ENCODE assay signal across 27 cellular contexts in genomic region chr3:128270559-128271492, GRCh38.
DNase-seq lines count a peak whose midpoint lies in the region; ATAC-seq, FAIRE-seq and TF ChIP-seq lines count a peak whose summit lies in the region.
"Had no signal": no experiment of that assay in that cellular context is flagged by ENCODE, and none has a peak within 500 bp of the region (broad histone marks: within the 10 kb centered on the region; RNA-seq: fewer than 3 reads in every experiment).

No MANE protein-coding gene starts in this region.

- no peak for TF ChIP-seq CTCF in esophagus muscularis mucosa (IDR thresholded peaks at IDR 0.05)
- TF ChIP-seq CTCF in pancreas (IDR thresholded peaks at IDR 0.05), result no peak
- no peak for TF ChIP-seq CTCF in GM10248 (IDR thresholded peaks at IDR 0.05; ENCODE audit: control extremely low read depth, extremely low read depth, low read depth, missing control alignments)

- no peak for FAIRE-seq in pancreas (lab: Jason Lieb, UNC)
- FAIRE-seq: endothelial cell of umbilical vein, small intestine had no signal

- TF ChIP-seq POLR2A in esophagus muscularis mucosa (IDR thresholded peaks at IDR 0.05; ENCODE audit: low read depth), result no peak

- no peaks in the 10 kb centered on the region for H3K9me3 Mint-ChIP-seq in activated naive CD4-positive, alpha-beta T cell treated with anti-CD3 and anti-CD28 coated beads, Interleukin-2, amount 50 U/mL, for 72 hours
- H3K9me3 Mint-ChIP-seq: dendritic cell treated with granulocyte-macrophage colony-stimulating factor and Interleukin-4, amounts not matched to agents 40 ng/mL and 50 ng/mL, for 4 days; stimulated activated effector memory CD8-positive, alpha-beta T cell treated with anti-CD3 and anti-CD28 coated beads, Interleukin-12 subunit alpha, Interleukin-12 subunit beta, amount 100 ng/mL, for 72 hours had no signal

- H3K27me3 ChIP-seq in esophagus muscularis mucosa (no peaks in the 10 kb centered on the region), pancreas (no peaks in the 10 kb centered on the region)
- no peaks in the 10 kb centered on the region for H3K27me3 ChIP-seq in effector memory CD4-positive, alpha-beta T cell (replicated peaks; ENCODE audit: control insufficient read depth, insufficient read depth, low read length, poor library complexity, severe bottlenecking)
- H3K27me3 ChIP-seq: BLaER1 treated with 17β-estradiol and CSF1 and Interleukin-3, amounts not matched to agents 10 nM and 100 nM; brain microvascular endothelial cell; heart right ventricle; MG63; uterus had no signal

- ATAC-seq in activated naive CD4-positive, alpha-beta T cell treated with anti-CD3 and anti-CD28 coated beads, Interleukin-2, amount 50 U/mL, for 72 hours, result no peak
- ATAC-seq in pancreas, result peak; percentile 57 to 81 (median 72)
- ATAC-seq: heart right ventricle; stimulated activated effector memory CD8-positive, alpha-beta T cell treated with anti-CD3 and anti-CD28 coated beads, Interleukin-12 subunit alpha, Interleukin-12 subunit beta, amount 100 ng/mL, for 72 hours had no signal

- CTCF ChIA-PET in GM10248 (lab: Yijun Ruan, JAX), result interaction anchor here (1.0 to 1.8 kb wide), 2 partner anchors 16 kb away, joined by 3 to 7 read pairs; no protein-coding TSS in a partner anchor

- no peak for TF ChIP-seq EP300 in esophagus muscularis mucosa (IDR thresholded peaks at IDR 0.05)

- H3K27ac Mint-ChIP-seq in activated naive CD4-positive, alpha-beta T cell treated with anti-CD3 and anti-CD28 coated beads, Interleukin-2, amount 50 U/mL, for 72 hours, result peak overlapping the region; percentile 55 to 83
- H3K27ac Mint-ChIP-seq: dendritic cell treated with granulocyte-macrophage colony-stimulating factor and Interleukin-4, amounts not matched to agents 40 ng/mL and 50 ng/mL, for 4 days had no signal

- H3K36me3 ChIP-seq in esophagus muscularis mucosa (peaks cover 0 to 30% (median 14%) of the 10 kb centered on the region in 4 donors), pancreas (no peaks in the 10 kb centered on the region)
- H3K36me3 ChIP-seq in effector memory CD4-positive, alpha-beta T cell (ENCODE audit: control insufficient read depth, insufficient read depth, low read length), result peaks cover 14% of the 10 kb centered on the region
- H3K36me3 ChIP-seq: brain microvascular endothelial cell, MG63, uterus had no signal

- H3K4me1 ChIP-seq in esophagus muscularis mucosa (peaks cover 0 to 9% (median 0%) of the 10 kb centered on the region in 4 donors), pancreas (no peaks in the 10 kb centered on the region)
- no peaks in the 10 kb centered on the region for H3K4me1 ChIP-seq in effector memory CD4-positive, alpha-beta T cell (ENCODE audit: control insufficient read depth, insufficient read depth, low read length, poor library complexity, severe bottlenecking)
- H3K4me1 ChIP-seq: BLaER1 treated with 17β-estradiol and CSF1 and Interleukin-3, amounts not matched to agents 10 nM and 100 nM had no signal

- POLR2A ChIA-PET in GM10248 (lab: Yijun Ruan, JAX), result no interaction called here

- H3K27ac ChIP-seq in esophagus muscularis mucosa (replicated peaks in 1 of 4) (no peak overlapping the region), pancreas (no peak overlapping the region)
- H3K27ac ChIP-seq in effector memory CD4-positive, alpha-beta T cell (ENCODE audit: insufficient read depth, low read length, poor library complexity, severe bottlenecking), result no peak overlapping the region
- H3K27ac ChIP-seq: BLaER1 treated with 17β-estradiol and CSF1 and Interleukin-3, amounts not matched to agents 10 nM and 100 nM; brain microvascular endothelial cell; heart right ventricle; uterus had no signal

- H3K9me3 ChIP-seq in esophagus muscularis mucosa (no peaks in the 10 kb centered on the region), pancreas (no peaks in the 10 kb centered on the region)
- H3K9me3 ChIP-seq in effector memory CD4-positive, alpha-beta T cell (ENCODE audit: control insufficient read depth, low read length), result no peaks in the 10 kb centered on the region
- H3K9me3 ChIP-seq: BLaER1 treated with 17β-estradiol and CSF1 and Interleukin-3, amounts not matched to agents 10 nM and 100 nM; heart right ventricle; MG63; uterus had no signal

- peaks cover 0 to 5% of the 10 kb centered on the region in 2 donors for H3K36me3 Mint-ChIP-seq in activated naive CD4-positive, alpha-beta T cell treated with anti-CD3 and anti-CD28 coated beads, Interleukin-2, amount 50 U/mL, for 72 hours

- no peak for DNase-seq in activated naive CD4-positive, alpha-beta T cell treated with anti-CD3 and anti-CD28 coated beads, Interleukin-2, amount 50 U/mL, for 72 hours (ENCODE audit: low spot score in 2 of 2)
- no peak for DNase-seq in activated naive CD4-positive, alpha-beta T cell (lab: John Stamatoyannopoulos, UW)
- DNase-seq in SK-N-DZ (ENCODE audit: low spot score), result peak; percentile 35
- DNase-seq in esophagus muscularis mucosa (ENCODE audit: extremely low spot score), result peak; percentile 45
- peak in 2 of 6 donors; percentile 16 to 28 for DNase-seq in pancreas
- no peak for DNase-seq in NCI-H2029 treated with DMSO at 0.1 percent for 48 hours (lab: John Stamatoyannopoulos, UW)
- DNase-seq in effector memory CD4-positive, alpha-beta T cell, result no peak
- no peak for DNase-seq in GM10248 (ENCODE audit: extremely low spot score)
- DNase-seq: brain microvascular endothelial cell; Calu3; EL; heart right ventricle; MG63; NCI-H146; NCI-H2227 treated with DMSO at 0.1 percent for 48 hours; nucleus accumbens; OCI-M1; Right ventricle myocardium superior; small intestine; stimulated activated CD4-positive, alpha-beta T cell treated with anti-CD3 and anti-CD28 coated beads, Interleukin-2, amount 100 ng/mL, for 24 hours; T-helper 1 cell; uterus had no signal

- intact Hi-C loops in esophagus muscularis mucosa (cut with DNase I) (no loop called here), pancreas (cut with DNase I) (no loop called here)

- 93% methylated on average over 7 of the region's 7 CpGs for WGBS in esophagus muscularis mucosa
- WGBS in pancreas, 2 donors, result 47% methylated on average over 7 of the region's 7 CpGs

- H3K4me3 ChIP-seq in esophagus muscularis mucosa (no peak overlapping the region), pancreas (no peak overlapping the region)
- H3K4me3 ChIP-seq in effector memory CD4-positive, alpha-beta T cell (ENCODE audit: insufficient read depth, low read depth, low read length, poor library complexity, severe bottlenecking), result no peak overlapping the region
- H3K4me3 ChIP-seq: BLaER1 treated with 17β-estradiol and CSF1 and Interleukin-3, amounts not matched to agents 10 nM and 100 nM; heart right ventricle; lung; MG63; uterus had no signal

Comparison
In these comparisons a context has a peak if more than half of its experiments do, and no peak if none do; other contexts are left out.
1. ATAC-seq: peak in pancreas (4 of 4); none in activated naive CD4-positive, alpha-beta T cell treated with anti-CD3 and anti-CD28 coated beads, Interleukin-2, amount 50 U/mL, for 72 hours (0 of 2).
2. DNase-seq: peak in SK-N-DZ (single experiment) and esophagus muscularis mucosa (single experiment); none in activated naive CD4-positive, alpha-beta T cell treated with anti-CD3 and anti-CD28 coated beads, Interleukin-2, amount 50 U/mL, for 72 hours (0 of 2), activated naive CD4-positive, alpha-beta T cell (0 of 4), NCI-H2029 treated with DMSO at 0.1 percent for 48 hours (single experiment), effector memory CD4-positive, alpha-beta T cell (0 of 3) and GM10248 (single experiment).